Comparison of ENCODE assay signal across 1 cellular context in genomic region chr10:19958787-19959186, GRCh38.
TF ChIP-seq lines count a peak whose summit lies in the region.

No MANE protein-coding gene starts in this region.

TF ChIP-seq in GM12878, 131 proteins besides CTCF, POLR2A, EP300 and RAD21 (continued from another document and continues in another):
- TF ChIP-seq E2F8 (IDR thresholded peaks at IDR 0.05; ENCODE audit: low read depth, partially characterized antibody), result no peak
- TF ChIP-seq CBFB (IDR thresholded peaks at IDR 0.05; ENCODE audit: low read depth), result no peak
- no peak for TF ChIP-seq NFIC (IDR thresholded peaks at IDR 0.05; ENCODE audit: low read depth, low read length)
- no peak for TF ChIP-seq ZNF622 (IDR thresholded peaks at IDR 0.05)
- TF ChIP-seq WRNIP1 (IDR thresholded peaks at IDR 0.05; ENCODE audit: borderline replicate concordance, low read depth, low read length), result no peak
- TF ChIP-seq ZZZ3 (IDR thresholded peaks at IDR 0.05; ENCODE audit: control insufficient read depth, insufficient read length, low read depth), result no peak
- TF ChIP-seq RBBP5 (conservative IDR thresholded peaks at IDR 0.05), result no peak
- TF ChIP-seq MEF2A (IDR thresholded peaks at IDR 0.05; ENCODE audit: insufficient read depth, low read depth, low read length), result no peak
- TF ChIP-seq BCL3 (IDR thresholded peaks at IDR 0.05; ENCODE audit: borderline replicate concordance, insufficient read depth, low read depth, low read length, poor library complexity, severe bottlenecking), result no peak
- no peak for TF ChIP-seq ATF3 (IDR thresholded peaks at IDR 0.05; ENCODE audit: borderline replicate concordance, extremely low read depth, low read depth, low read length)
- TF ChIP-seq CREB1 (IDR thresholded peaks at IDR 0.05; ENCODE audit: low read depth), result no peak
- TF ChIP-seq PAX5 (IDR thresholded peaks at IDR 0.05; ENCODE audit: borderline replicate concordance, low read depth, low read length), result no peak
- TF ChIP-seq BRCA1 (IDR thresholded peaks at IDR 0.05; ENCODE audit: low read depth, low read length), result no peak
- TF ChIP-seq NBN (IDR thresholded peaks at IDR 0.05), result 0 out of 2 replicates have a peak, but pooled peaks have one; percentile 33
- no peak for TF ChIP-seq RELA (IDR thresholded peaks at IDR 0.05; ENCODE audit: borderline replicate concordance, partially characterized antibody)
- no peak for TF ChIP-seq JUNB (IDR thresholded peaks at IDR 0.05)
- no peak for TF ChIP-seq STAT1 (conservative IDR thresholded peaks at IDR 0.05)
- TF ChIP-seq USF2 (IDR thresholded peaks at IDR 0.05; ENCODE audit: borderline replicate concordance, low read depth, low read length), result no peak
- TF ChIP-seq LARP7 (IDR thresholded peaks at IDR 0.05), result no peak
- no peak for TF ChIP-seq TARDBP (IDR thresholded peaks at IDR 0.05; ENCODE audit: borderline replicate concordance)
- no peak for TF ChIP-seq HDAC6 (IDR thresholded peaks at IDR 0.05; ENCODE audit: unreplicated experiment)
- no peak for TF ChIP-seq CEBPZ (IDR thresholded peaks at IDR 0.05; ENCODE audit: low read depth, low read length)
- no peak for TF ChIP-seq YBX1 (IDR thresholded peaks at IDR 0.05)
- TF ChIP-seq NR2F1 (conservative IDR thresholded peaks at IDR 0.05), result no peak
- TF ChIP-seq EZH2 (IDR thresholded peaks at IDR 0.05; ENCODE audit: borderline replicate concordance, control insufficient read depth, low read depth, low read length), result no peak
- TF ChIP-seq IKZF2 (IDR thresholded peaks at IDR 0.05), result peak; percentile 51 to 56; a peak in 2 of 4 replicates
- TF ChIP-seq ASH2L (IDR thresholded peaks at IDR 0.05; ENCODE audit: borderline replicate concordance, low read depth), result no peak
- TF ChIP-seq NKRF (conservative IDR thresholded peaks at IDR 0.05), result no peak
- no peak for TF ChIP-seq CHD4 (IDR thresholded peaks at IDR 0.05)
- 0 out of 2 replicates have a peak, but pooled peaks have one; percentile 31 for TF ChIP-seq GATAD2B (conservative IDR thresholded peaks at IDR 0.05; ENCODE audit: low read depth)
- TF ChIP-seq ESRRA (IDR thresholded peaks at IDR 0.05; ENCODE audit: low read length), result no peak
- no peak for TF ChIP-seq CHD1 (IDR thresholded peaks at IDR 0.05; ENCODE audit: low read depth, low read length)
- TF ChIP-seq STAT3 (IDR thresholded peaks at IDR 0.05; ENCODE audit: low read depth, low read length), result no peak
- no peak for TF ChIP-seq PBX3 (IDR thresholded peaks at IDR 0.05; ENCODE audit: insufficient replicate concordance, low read depth, low read length)
- TF ChIP-seq ZNF274 (IDR thresholded peaks at IDR 0.05; ENCODE audit: insufficient read depth, insufficient read length), result no peak
- TF ChIP-seq ZNF24 (IDR thresholded peaks at IDR 0.05), result no peak
- no peak for TF ChIP-seq TCF12 (IDR thresholded peaks at IDR 0.05; ENCODE audit: low read depth, low read length)
- TF ChIP-seq IRF3 (IDR thresholded peaks at IDR 0.05), result no peak
- no peak for TF ChIP-seq NR2C2 (IDR thresholded peaks at IDR 0.05; ENCODE audit: borderline replicate concordance, control insufficient read depth, insufficient read length, low read depth)
- TF ChIP-seq JUND (IDR thresholded peaks at IDR 0.05; ENCODE audit: low read depth, low read length), result no peak
- TF ChIP-seq ETV6 (conservative IDR thresholded peaks at IDR 0.05 in 1 of 2, IDR thresholded peaks at IDR 0.05 in 1 of 2; ENCODE audit: borderline replicate concordance in 1 of 2, low read depth in 1 of 2), result no peak
- TF ChIP-seq GABPA (IDR thresholded peaks at IDR 0.05; ENCODE audit: low read depth), result no peak
- TF ChIP-seq RCOR1 (conservative IDR thresholded peaks at IDR 0.05; ENCODE audit: low read depth, low read length), result no peak
- TF ChIP-seq MTA3 (IDR thresholded peaks at IDR 0.05; ENCODE audit: borderline replicate concordance, low read length), result no peak
- TF ChIP-seq IKZF1 (conservative IDR thresholded peaks at IDR 0.05), result peak; percentile 48; the same call in 1 of the 2 replicates
- TF ChIP-seq HDAC2 (IDR thresholded peaks at IDR 0.05), result no peak
- no peak for TF ChIP-seq SMC3 (IDR thresholded peaks at IDR 0.05; ENCODE audit: borderline replicate concordance, low read length)
- no peak for TF ChIP-seq ZBTB4 (CRISPR knock-in tag; IDR thresholded peaks at IDR 0.05)
- no peak for TF ChIP-seq SMAD1 (IDR thresholded peaks at IDR 0.05; ENCODE audit: low read depth, partially characterized antibody)
- no peak for TF ChIP-seq SPI1 (IDR thresholded peaks at IDR 0.05; ENCODE audit: borderline replicate concordance, insufficient read depth, low read depth, low read length)
- no peak for TF ChIP-seq MYB (IDR thresholded peaks at IDR 0.05; ENCODE audit: borderline replicate concordance, low read depth, low read length)
